Comparison of ENCODE assay signal across 25 cellular contexts in the genomic region with DNA sequence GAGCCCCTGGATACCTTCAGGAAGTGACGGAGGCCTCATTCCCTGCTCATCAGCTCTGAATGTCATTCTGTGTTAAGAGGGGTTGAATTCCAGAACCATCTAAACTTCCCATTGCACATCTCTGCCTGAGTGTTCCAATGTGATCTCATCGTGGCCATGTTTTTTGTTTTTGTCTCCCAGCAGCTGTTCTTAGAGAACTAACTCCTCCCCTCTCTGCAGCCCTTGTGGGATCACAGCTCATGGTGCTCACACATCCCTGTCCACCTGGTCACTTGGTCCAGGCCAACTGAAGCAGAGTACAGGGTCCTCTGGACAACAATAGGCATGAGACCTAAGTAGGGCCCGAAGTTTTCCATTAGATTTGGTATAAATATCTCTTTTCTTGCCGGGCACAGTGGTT. TPM values are rescaled to one million over a fixed set of nuclear protein-coding genes. Genes with fewer than 3 reads are reported as not detected.
"Had no signal": no experiment of that assay in that cellular context is flagged by ENCODE, and none has a peak within 500 bp of the region (broad histone marks: within the 10 kb centered on the region; RNA-seq: fewer than 3 reads in every experiment).

No MANE protein-coding gene starts in this region.

- H3K9me3 ChIP-seq: gastrocnemius medialis, psoas muscle, transverse colon had no signal

- H2AFZ ChIP-seq: neural progenitor cell, parathyroid adenoma had no signal

- H3K27me3 ChIP-seq: gastrocnemius medialis, transverse colon had no signal

- H3K36me3 ChIP-seq: esophagus muscularis mucosa, gastrocnemius medialis, neural progenitor cell, spleen, transverse colon had no signal

- H3K9ac ChIP-seq: neural progenitor cell, parathyroid adenoma had no signal

- DNase-seq: activated CD4-positive, alpha-beta T cell treated with anti-CD3 and anti-CD28 coated beads for 1 hour; activated CD4-positive, alpha-beta T cell treated with anti-CD3 and anti-CD28 coated beads, Interleukin-2, amount 10 ng/mL, durations not matched to agents 7 days and 5 days; activated CD8-positive, alpha-beta T cell treated with anti-CD3 and anti-CD28 coated beads for 36 hours; activated T-cell treated with anti-CD3 and anti-CD28 coated beads, Interleukin-2, amount 50 U/mL, for 4 hours; anterior cingulate cortex; dermis blood vessel endothelial cell; effector CD4-positive, alpha-beta T cell; gastrocnemius medialis; glutamatergic neuron; islet precursor cell; left cardiac atrium; midbrain; natural killer cell; occipital lobe; psoas muscle; spleen; stimulated activated naive CD4-positive, alpha-beta T cell treated with Interleukin-2 at 50 U/mL for 16 hours; T-helper 17 cell; T1000; transverse colon had no signal

- ATAC-seq: activated CD8-positive, alpha-beta T cell treated with anti-CD3 and anti-CD28 coated beads for 36 hours; activated T-cell treated with anti-CD3 and anti-CD28 coated beads, Interleukin-2, amount 50 U/mL, for 4 hours; activated T-helper 17 cell treated with anti-CD3 and anti-CD28 coated beads, Interleukin-2, amount 50 U/mL, for 72 hours; gastrocnemius medialis; left cardiac atrium; natural killer cell; psoas muscle; T-helper 17 cell; WTC11 had no signal

- H3K27ac ChIP-seq: esophagus muscularis mucosa, gastrocnemius medialis, neural progenitor cell, parathyroid adenoma, psoas muscle, spleen, transverse colon had no signal

- H3K4me2 ChIP-seq: neural progenitor cell had no signal

- H3K4me1 ChIP-seq: gastrocnemius medialis, neural progenitor cell, parathyroid adenoma, psoas muscle had no signal

- H3K4me3 ChIP-seq: esophagus muscularis mucosa, gastrocnemius medialis, neural progenitor cell, psoas muscle, spleen, transverse colon had no signal

RNA-seq across cellular contexts. Expression of a gene that starts 6.0 kb away (rescaled TPM):
- total RNA-seq: activated CD4-positive, alpha-beta T cell treated with anti-CD3 and anti-CD28 coated beads, Interleukin-2, amount 10 ng/mL, durations not matched to agents 7 days and 5 days; activated T-helper 17 cell treated with anti-CD3 and anti-CD28 coated beads, Interleukin-2, amount 50 U/mL, for 72 hours had no signal
